In the genomic region with DNA sequence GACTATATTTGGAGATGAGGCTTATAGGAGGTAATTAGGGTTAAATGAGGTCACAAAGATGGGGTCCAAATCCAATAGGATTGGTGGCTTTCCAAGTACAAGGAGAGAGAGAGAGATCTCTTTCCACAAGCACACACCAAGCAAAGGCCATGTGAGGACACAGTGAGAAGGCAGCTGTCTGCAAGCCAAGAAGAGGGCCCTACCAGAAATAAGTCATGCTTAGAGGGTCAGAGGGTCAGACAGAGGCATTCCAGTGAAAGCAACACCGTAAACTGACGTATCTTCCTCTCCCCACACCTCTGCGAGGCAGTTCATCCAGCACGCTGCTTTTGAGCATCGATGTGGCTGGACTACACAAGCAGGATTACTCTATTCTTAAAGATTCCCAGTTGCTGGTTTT, we compare ENCODE assay signal across 19 cellular contexts.
"Had no signal": no experiment of that assay in that cellular context is flagged by ENCODE, and none has a peak within 500 bp of the region (broad histone marks: within the 10 kb centered on the region; RNA-seq: fewer than 3 reads in every experiment).

No MANE protein-coding gene starts in this region.

- H3K9me3 Mint-ChIP-seq: nephron progenitor cell; stimulated activated naive B cell treated with anti-CD40 and anti-IgM and Interleukin-4, amounts not matched to agents 10 μg/mL and 1 μg/mL and 100 μg/mL, for 72 hours; stimulated activated naive CD8-positive, alpha-beta T cell treated with anti-CD3 and anti-CD28 coated beads, Interleukin-15, amount 100 ng/mL, for 72 hours had no signal

- H3K4me3 Mint-ChIP-seq: nephron progenitor cell; stimulated activated naive B cell treated with anti-CD40 and anti-IgM and Interleukin-4, amounts not matched to agents 10 μg/mL and 1 μg/mL and 100 μg/mL, for 72 hours; stimulated activated naive CD8-positive, alpha-beta T cell treated with anti-CD3 and anti-CD28 coated beads, Interleukin-15, amount 100 ng/mL, for 72 hours had no signal

- H3K27me3 Mint-ChIP-seq: stimulated activated naive B cell treated with anti-CD40 and anti-IgM and Interleukin-4, amounts not matched to agents 10 μg/mL and 1 μg/mL and 100 μg/mL, for 72 hours had no signal

- DNase-seq: cortex of kidney; dorsolateral prefrontal cortex; effector CD8-positive, alpha-beta T cell; glutamatergic neuron; left colon; left ventricle myocardium superior; mesendoderm; naive thymus-derived CD4-positive, alpha-beta T cell; nephron progenitor cell; stimulated activated CD4-positive, alpha-beta T cell treated with anti-CD3 and anti-CD28 coated beads, Interleukin-2, amount 100 ng/mL, for 24 hours; stimulated activated CD4-positive, alpha-beta T cell treated with anti-CD3 and anti-CD28 coated beads, Interleukin-4, amount 100 ng/mL, for 4 hours; stimulated activated naive B cell treated with anti-CD40 and anti-IgM and Interleukin-4, amounts not matched to agents 10 μg/mL and 1 μg/mL and 100 μg/mL, for 72 hours; stimulated activated naive CD8-positive, alpha-beta T cell treated with anti-CD3 and anti-CD28 coated beads, Interleukin-15, amount 100 ng/mL, for 72 hours; testis had no signal

- H3K4me3 ChIP-seq: dorsolateral prefrontal cortex, gastroesophageal sphincter, lung, skin epidermis, testis, tibial nerve had no signal

- H3K27ac Mint-ChIP-seq: naive thymus-derived CD4-positive, alpha-beta T cell; nephron progenitor cell; stimulated activated naive B cell treated with anti-CD40 and anti-IgM and Interleukin-4, amounts not matched to agents 10 μg/mL and 1 μg/mL and 100 μg/mL, for 72 hours; stimulated activated naive CD8-positive, alpha-beta T cell treated with anti-CD3 and anti-CD28 coated beads, Interleukin-15, amount 100 ng/mL, for 72 hours had no signal

- H3K36me3 ChIP-seq: gastroesophageal sphincter, neutrophil, tibial nerve had no signal

- H3K27me3 ChIP-seq: gastroesophageal sphincter, neutrophil, testis, tibial nerve had no signal

- H3K27ac ChIP-seq: gastroesophageal sphincter, neutrophil, skin epidermis, testis, tibial nerve had no signal

- H3K9me3 ChIP-seq: gastroesophageal sphincter, neutrophil, testis, tibial nerve had no signal

- H3K4me1 ChIP-seq: testis had no signal
